1 cellular context compared by ENCODE assay signal in the genomic region with DNA sequence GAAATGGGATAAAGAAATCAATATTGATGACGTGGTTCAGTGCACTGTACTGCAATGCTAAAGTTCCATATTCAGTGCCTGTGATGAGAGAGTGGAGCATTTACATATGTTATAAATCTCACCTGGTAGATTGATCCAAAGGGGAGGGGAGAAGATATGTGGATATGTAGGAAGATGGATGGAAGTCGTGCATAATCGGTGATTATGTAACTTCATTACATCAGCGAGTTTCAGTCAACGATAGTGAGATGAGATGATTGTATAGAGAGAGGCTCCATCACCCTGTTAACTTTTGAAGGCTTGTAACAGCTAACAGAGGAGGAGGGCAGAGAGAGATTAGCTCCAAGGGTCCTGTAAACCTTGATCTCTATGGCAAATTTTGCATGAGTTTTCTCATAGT.
TF ChIP-seq lines count a peak whose summit lies in the region.

No MANE protein-coding gene starts in this region.

TF ChIP-seq in endothelial cell of umbilical vein, 7 proteins besides CTCF, POLR2A, EP300 and RAD21 (continued from another document):
- TF ChIP-seq MAX (IDR thresholded peaks at IDR 0.05; ENCODE audit: insufficient read depth, insufficient read length) = no peak
